ENCODE assay signal across 22 cellular contexts in the genomic region with DNA sequence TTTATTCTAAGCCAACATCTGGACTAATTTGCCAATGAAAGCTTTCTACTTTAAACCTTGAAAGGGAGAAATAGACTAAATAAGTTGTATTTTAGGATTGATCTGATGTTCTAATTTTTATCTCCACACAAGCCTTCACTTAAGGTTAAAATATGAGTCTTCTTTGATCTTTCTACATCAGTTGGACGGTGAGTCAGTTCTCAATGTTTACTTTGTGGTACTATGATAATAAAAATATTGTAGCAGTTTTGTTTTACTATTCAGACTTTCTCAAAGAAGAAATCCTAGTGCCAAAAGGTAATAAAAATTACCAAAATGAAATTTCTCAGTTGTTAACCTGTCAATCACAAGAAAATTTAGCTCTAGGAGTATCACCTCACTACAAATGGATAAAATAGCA.
DNase-seq lines count a peak whose midpoint lies in the region; FAIRE-seq and TF ChIP-seq lines count a peak whose summit lies in the region.
"Had no signal": no experiment of that assay in that cellular context is flagged by ENCODE, and none has a peak within 500 bp of the region (broad histone marks: within the 10 kb centered on the region; RNA-seq: fewer than 3 reads in every experiment).

No MANE protein-coding gene starts in this region.

- no peaks in the 10 kb centered on the region for H3K27me3 ChIP-seq in breast epithelium
- H3K27me3 ChIP-seq: adrenal gland, Peyer's patch had no signal

- H3K9me3 ChIP-seq in breast epithelium: no peaks in the 10 kb centered on the region
- H3K9me3 ChIP-seq: adrenal gland, lower lobe of right lung, Peyer's patch, thoracic aorta had no signal

- in situ Hi-C loops in astrocyte of the spinal cord (cut with HindIII; ENCODE audit: low sequenced_read_pairs): no loop called here

- POLR2A ChIA-PET in MCF 10A (lab: Yijun Ruan, JAX): interaction anchor here (0.7 to 1.0 kb wide), 2 partner anchors 8 to 235 kb away, joined by 3 to 4 read pairs; no protein-coding TSS in a partner anchor
- POLR2A ChIA-PET in GM10248 (lab: Yijun Ruan, JAX): no interaction called here

- FAIRE-seq in islet of Langerhans (lab: Jason Lieb, UNC): peak; percentile 73
- FAIRE-seq: GM12891 had no signal

- intact Hi-C loops in MCF 10A (cut with micrococcal nuclease) (no loop called here), breast epithelium (cut with DNase I; ENCODE audit: low total_unique reads) (no loop called here)

- no peak overlapping the region for H3K27ac ChIP-seq in breast epithelium
- H3K27ac ChIP-seq: adrenal gland, lower lobe of right lung, Peyer's patch, thoracic aorta had no signal

- H3K9me3 Mint-ChIP-seq in MCF 10A (ENCODE audit: unreplicated experiment): no peaks in the 10 kb centered on the region
- H3K9me3 Mint-ChIP-seq: activated T-helper 17 cell treated with anti-CD3 and anti-CD28 coated beads, Interleukin-2, amount 50 U/mL, for 72 hours had no signal

- H3K36me3 ChIP-seq in breast epithelium: no peaks in the 10 kb centered on the region
- H3K36me3 ChIP-seq: adrenal gland, lower lobe of right lung, Peyer's patch, thoracic aorta had no signal

- H3K36me3 Mint-ChIP-seq in MCF 10A (ENCODE audit: insufficient read depth, unreplicated experiment): no peaks in the 10 kb centered on the region
- H3K36me3 Mint-ChIP-seq: CD4-positive, CD25-positive, alpha-beta regulatory T cell; natural killer cell treated with Interleukin-12 subunit alpha and Interleukin-12 subunit beta and Interleukin-15 and Interleukin-18, amount 100 ng/mL, for 72 hours had no signal

- no peak overlapping the region for H3K27ac Mint-ChIP-seq in MCF 10A (ENCODE audit: low read depth, unreplicated experiment)
- H3K27ac Mint-ChIP-seq: activated T-helper 17 cell treated with anti-CD3 and anti-CD28 coated beads, Interleukin-2, amount 50 U/mL, for 72 hours; natural killer cell treated with Interleukin-12 subunit alpha and Interleukin-12 subunit beta and Interleukin-15 and Interleukin-18, amount 100 ng/mL, for 72 hours had no signal

- no peak overlapping the region for H3K4me3 Mint-ChIP-seq in MCF 10A (ENCODE audit: unreplicated experiment)
- H3K4me3 Mint-ChIP-seq: activated T-helper 17 cell treated with anti-CD3 and anti-CD28 coated beads, Interleukin-2, amount 50 U/mL, for 72 hours; CD4-positive, CD25-positive, alpha-beta regulatory T cell; natural killer cell treated with Interleukin-12 subunit alpha and Interleukin-12 subunit beta and Interleukin-15 and Interleukin-18, amount 100 ng/mL, for 72 hours had no signal

- TF ChIP-seq CTCF in MCF 10A (IDR thresholded peaks at IDR 0.05; ENCODE audit: unreplicated experiment) (no peak), breast epithelium (IDR thresholded peaks at IDR 0.05) (no peak), astrocyte of the spinal cord (IDR thresholded peaks at IDR 0.05; ENCODE audit: low read depth, low read length) (no peak), GM10248 (IDR thresholded peaks at IDR 0.05; ENCODE audit: control extremely low read depth, extremely low read depth, low read depth, missing control alignments) (no peak)

- no TSS peak for BruUV-seq in MCF 10A (replicated peaks; lab: Mats Ljungman, UMichigan)

- CTCF ChIA-PET in MCF 10A (lab: Yijun Ruan, JAX): no interaction called here
- CTCF ChIA-PET in GM10248 (lab: Yijun Ruan, JAX): no interaction called here

- H3K4me3 ChIP-seq in breast epithelium (no peak overlapping the region), astrocyte of the spinal cord (ENCODE audit: low read depth, low read length) (no peak overlapping the region)
- H3K4me3 ChIP-seq: adrenal gland, lower lobe of right lung, Peyer's patch, thoracic aorta had no signal

- no peaks in the 10 kb centered on the region for H3K4me1 ChIP-seq in breast epithelium
- H3K4me1 ChIP-seq: lower lobe of right lung, Peyer's patch had no signal

- H3K27me3 Mint-ChIP-seq in MCF 10A (ENCODE audit: insufficient read depth, unreplicated experiment): peaks cover 25% of the 10 kb centered on the region
- H3K27me3 Mint-ChIP-seq: activated T-helper 17 cell treated with anti-CD3 and anti-CD28 coated beads, Interleukin-2, amount 50 U/mL, for 72 hours; natural killer cell treated with Interleukin-12 subunit alpha and Interleukin-12 subunit beta and Interleukin-15 and Interleukin-18, amount 100 ng/mL, for 72 hours had no signal

- H3K4me1 Mint-ChIP-seq in MCF 10A (ENCODE audit: insufficient read depth, unreplicated experiment): no peaks in the 10 kb centered on the region
- H3K4me1 Mint-ChIP-seq: activated T-helper 17 cell treated with anti-CD3 and anti-CD28 coated beads, Interleukin-2, amount 50 U/mL, for 72 hours; CD4-positive, CD25-positive, alpha-beta regulatory T cell had no signal

- TF ChIP-seq POLR2A in breast epithelium (IDR thresholded peaks at IDR 0.05): no peak

- DNase-seq in MCF 10A (ENCODE audit: unreplicated experiment) (peak; percentile 54), breast epithelium (ENCODE audit: low spot score in 2 of 2) (no peak), astrocyte of the spinal cord (ENCODE audit: low read depth, low spot score) (peak; percentile 83), GM10248 (ENCODE audit: extremely low spot score) (no peak), superior temporal gyrus (ENCODE audit: extremely low spot score) (no peak), dermis blood vessel endothelial cell (no peak)
- no peak for DNase-seq in stimulated activated CD4-positive, alpha-beta T cell treated with anti-CD3 and anti-CD28 coated beads, Interleukin-2, amount 100 ng/mL, for 24 hours
- DNase-seq: 8988T; activated CD8-positive, alpha-beta memory T cell treated with anti-CD3 and anti-CD28 coated beads for 24 hours; adrenal gland; CD4-positive, CD25-positive, alpha-beta regulatory T cell; lower lobe of right lung; MV-4-11; NCI-H526 treated with DMSO at 0.1 percent for 48 hours; Peyer's patch; right cardiac atrium; SW 1271 had no signal

Comparison
In these comparisons a context has a peak if more than half of its experiments do, and no peak if none do; other contexts are left out.
1. DNase-seq: peak in MCF 10A (single experiment) and astrocyte of the spinal cord (single experiment); none in breast epithelium (0 of 2), GM10248 (single experiment), superior temporal gyrus (single experiment), stimulated activated CD4-positive, alpha-beta T cell treated with anti-CD3 and anti-CD28 coated beads, Interleukin-2, amount 100 ng/mL, for 24 hours (0 of 2) and dermis blood vessel endothelial cell (single experiment).